In the genomic region with DNA sequence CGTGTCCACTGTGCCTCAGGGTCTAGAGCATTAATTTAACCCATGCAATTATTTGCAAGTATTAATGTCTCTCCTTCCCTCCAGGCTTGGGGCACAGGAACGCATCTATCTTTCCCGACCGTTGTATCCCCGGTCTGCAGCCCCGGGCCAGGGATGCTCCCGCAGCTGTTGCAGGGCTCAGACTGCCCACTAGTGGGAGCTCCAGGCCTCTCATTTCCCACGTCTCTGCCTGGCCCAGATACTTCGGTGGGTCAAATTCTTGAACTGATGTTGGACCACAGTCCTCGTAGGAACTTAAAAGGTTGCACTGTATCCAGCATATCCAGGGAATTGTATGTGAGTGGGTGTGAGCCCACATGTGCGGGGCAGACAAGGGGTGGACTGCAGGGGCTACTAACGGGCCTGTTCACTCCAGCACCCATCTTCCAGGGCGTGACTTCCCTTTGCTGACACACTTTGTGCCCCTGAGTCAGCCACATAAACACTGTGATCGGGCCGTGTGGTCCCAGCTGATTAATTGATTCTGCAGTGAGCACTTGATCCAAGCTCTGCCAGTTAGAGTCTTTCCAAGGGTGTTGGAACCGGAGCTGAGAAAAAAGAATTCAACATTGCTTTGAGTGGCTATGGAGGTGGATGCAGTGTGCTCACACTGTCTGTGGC, we compare ENCODE assay signal across 8 cellular contexts.
A peak's percentile ranks its signal among the peaks of the same experiment; 100 is the strongest.
DNase-seq lines count a peak whose midpoint lies in the region; ATAC-seq and TF ChIP-seq lines count a peak whose summit lies in the region.

No MANE protein-coding gene starts in this region.

- H4K20me1 ChIP-seq in hepatocyte (ENCODE audit: insufficient read depth, poor library complexity, severe bottlenecking) = no peaks in the 10 kb centered on the region

- H3K4me2 ChIP-seq in hepatocyte = no peak overlapping the region

- H3K4me1 ChIP-seq in hepatocyte (ENCODE audit: insufficient read depth) = no peaks in the 10 kb centered on the region

- WGBS in hepatocyte (ENCODE audit: low lambda C conversion rate, missing lambda C conversion rate) = 84% methylated on average over 16 of the region's 16 CpGs

- H2AFZ ChIP-seq in hepatocyte = no peak overlapping the region

- no peaks in the 10 kb centered on the region for H3K9me3 ChIP-seq in hepatocyte (ENCODE audit: low read depth)

- H3K79me2 ChIP-seq in hepatocyte = no peaks in the 10 kb centered on the region

- no peak overlapping the region for H3K4me3 ChIP-seq in hepatocyte

- DNase-seq in DMS 273 (lab: John Stamatoyannopoulos, UW; ENCODE audit: unreplicated experiment) (peak; percentile 58), DMS 273 treated with DMSO at 0.1 percent for 48 hours (lab: John Stamatoyannopoulos, UW) (no peak), NCI-H1694 treated with DMSO at 0.1 percent for 48 hours (lab: John Stamatoyannopoulos, UW) (peak; percentile 25), activated T-cell treated with anti-CD3 and anti-CD28 coated beads for 1 hour (ENCODE audit: low read depth) (peak; percentile 26), hepatocyte (ENCODE audit: low spot score) (no peak), NCI-H187 (lab: John Stamatoyannopoulos, UW) (no peak)
- peak; percentile 10 for DNase-seq in stimulated activated CD8-positive, alpha-beta memory T cell treated with anti-CD3 and anti-CD28 coated beads, Interleukin-15, amount 100 ng/mL, for 1 hour (ENCODE audit: low read depth)

- peak; percentile 13 for TF ChIP-seq CTCF in hepatocyte (IDR thresholded peaks at IDR 0.05; ENCODE audit: poor library complexity)

- no peaks in the 10 kb centered on the region for H3K27me3 ChIP-seq in hepatocyte

- H3K36me3 ChIP-seq in hepatocyte (replicated peaks; ENCODE audit: insufficient read depth, low read depth) = no peaks in the 10 kb centered on the region

- no peaks in the 10 kb centered on the region for H3K9me2 ChIP-seq in hepatocyte (replicated peaks; ENCODE audit: insufficient read depth)

- H3K27ac ChIP-seq in hepatocyte = no peak overlapping the region

- ATAC-seq in GM21528 (IDR thresholded peaks at IDR 0.05; ENCODE audit: low FRiP score, unreplicated experiment) = no peak

Comparison
In these comparisons a context has a peak if more than half of its experiments do, and no peak if none do; other contexts are left out.
1. DNase-seq: peak in DMS 273 (single experiment), NCI-H1694 treated with DMSO at 0.1 percent for 48 hours (single experiment), activated T-cell treated with anti-CD3 and anti-CD28 coated beads for 1 hour (single experiment) and stimulated activated CD8-positive, alpha-beta memory T cell treated with anti-CD3 and anti-CD28 coated beads, Interleukin-15, amount 100 ng/mL, for 1 hour (single experiment); none in DMS 273 treated with DMSO at 0.1 percent for 48 hours (single experiment), hepatocyte (single experiment) and NCI-H187 (0 of 2).